In the genomic region with DNA sequence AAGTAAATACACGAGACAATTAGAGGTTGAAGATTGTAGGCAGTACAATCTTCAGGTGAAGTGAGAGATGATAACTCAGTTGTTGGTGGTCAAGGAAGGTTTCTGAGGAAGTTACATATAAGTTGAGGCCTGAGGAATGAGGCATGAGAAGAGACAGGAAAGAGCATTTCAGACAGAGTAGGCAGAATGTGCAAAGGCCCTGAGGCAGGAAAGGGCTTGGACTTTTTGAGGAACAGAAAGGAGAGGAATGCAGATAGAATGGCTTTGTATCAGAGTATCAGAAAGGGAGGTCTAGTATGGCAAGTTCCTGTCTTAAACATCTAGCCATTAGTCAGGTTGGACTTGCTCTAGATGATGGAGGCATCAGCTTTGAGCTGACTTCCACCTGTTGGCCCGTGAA, we compare ENCODE assay signal across 22 cellular contexts.
DNase-seq lines count a peak whose midpoint lies in the region; ATAC-seq, FAIRE-seq and TF ChIP-seq lines count a peak whose summit lies in the region.
"Had no signal": no experiment of that assay in that cellular context is flagged by ENCODE, and none has a peak within 500 bp of the region (broad histone marks: within the 10 kb centered on the region; RNA-seq: fewer than 3 reads in every experiment).

No MANE protein-coding gene starts in this region.

- H3K9ac ChIP-seq in H1 (replicated peaks in 1 of 4; ENCODE audit: extremely low read depth in 1 of 4, low read depth in 3 of 4, low read length in 3 of 4) (no peak overlapping the region), skeletal muscle tissue (ENCODE audit: low read depth in 1 of 3, low read length in 3 of 3) (no peak overlapping the region)
- H3K9ac ChIP-seq: BLaER1 had no signal

- H3K36me3 Mint-ChIP-seq in nephron progenitor cell (ENCODE audit: low read depth) (no peaks in the 10 kb centered on the region), progenitor cell of endocrine pancreas (ENCODE audit: insufficient read depth) (no peaks in the 10 kb centered on the region)
- H3K36me3 Mint-ChIP-seq: CD4-positive, CD25-positive, alpha-beta regulatory T cell; CD8-positive, alpha-beta T cell had no signal

- no peaks in the 10 kb centered on the region for H4K20me1 ChIP-seq in H1 (replicated peaks in 1 of 2; ENCODE audit: control insufficient read depth in 1 of 2, insufficient read depth in 2 of 2, low read length in 2 of 2)
- H4K20me1 ChIP-seq: BLaER1 had no signal

- H4K8ac ChIP-seq in H1 (ENCODE audit: extremely low read depth, insufficient read depth, low read length): no peak overlapping the region

- no peak for TF ChIP-seq EP300 in H1 (IDR thresholded peaks at IDR 0.05; ENCODE audit: borderline replicate concordance in 1 of 2, low read depth in 2 of 2, low read length in 2 of 2)

- no peak overlapping the region for H3K23ac ChIP-seq in H1 (ENCODE audit: insufficient read length)

- no peak overlapping the region for H2BK20ac ChIP-seq in H1 (ENCODE audit: low read length)

- H3K56ac ChIP-seq in H1 (replicated peaks; ENCODE audit: insufficient read length, low read depth, low read length): no peak overlapping the region

- WGBS in H1 (ENCODE audit: extremely low coverage in 1 of 2, insufficient coverage in 1 of 2, insufficient read length in 1 of 2, insufficient replicate concordance in 2 of 2, low coverage in 1 of 2, low lambda C conversion rate in 2 of 2, missing lambda C conversion rate in 1 of 2), 2 experiments: 92% methylated on average over 2 of the region's 2 CpGs; no CpG with 5 or more reads in 1 of the 2 experiments

- H3K23me2 ChIP-seq in H1 (ENCODE audit: low read depth, low read length): no peaks in the 10 kb centered on the region

- H3K9me3 Mint-ChIP-seq in nephron progenitor cell (no peaks in the 10 kb centered on the region), progenitor cell of endocrine pancreas (ENCODE audit: low read depth) (no peaks in the 10 kb centered on the region)
- H3K9me3 Mint-ChIP-seq: CD4-positive, CD25-positive, alpha-beta regulatory T cell; CD8-positive, alpha-beta T cell; H9 had no signal

- H3K27me3 ChIP-seq in H1 (replicated peaks in 1 of 4; ENCODE audit: control insufficient read depth in 3 of 4, extremely low read depth in 1 of 4, insufficient read depth in 3 of 4, low read length in 3 of 4): no peaks in the 10 kb centered on the region
- H3K27me3 ChIP-seq in skeletal muscle tissue (ENCODE audit: control insufficient read depth in 3 of 3, insufficient read depth in 3 of 3, low read length in 3 of 3): no peaks in the 10 kb centered on the region
- H3K27me3 ChIP-seq: BLaER1 had no signal

- H3K4ac ChIP-seq in H1 (replicated peaks; ENCODE audit: insufficient read length, low read depth, low read length): no peak overlapping the region

- CTCF ChIA-PET in HEK293 (lab: Yijun Ruan, JAX) (no interaction called here), H1 (lab: Charles Lee; ENCODE audit: partially characterized antibody) (interaction anchor here (1.1 to 2.0 kb wide), 3 partner anchors 10 to 39 kb away, joined by 3 to 5 read pairs (median 4); no protein-coding TSS in a partner anchor)

- peaks cover 3% of the 10 kb centered on the region for H3K27me3 Mint-ChIP-seq in nephron progenitor cell (ENCODE audit: low read depth, poor library complexity)
- H3K27me3 Mint-ChIP-seq in progenitor cell of endocrine pancreas: no peaks in the 10 kb centered on the region
- H3K27me3 Mint-ChIP-seq: B cell had no signal

- FAIRE-seq in H1 (lab: Jason Lieb, UNC): no peak
- FAIRE-seq: A204.1, G401.6, GM12892, GM19239 had no signal

- H3K18ac ChIP-seq in H1 (ENCODE audit: extremely low read depth, low read length): no peak overlapping the region

- H4K5ac ChIP-seq in H1 (ENCODE audit: insufficient read length, low read depth, low read length): no peak overlapping the region

- H3K4me3 ChIP-seq in HEK293 (ENCODE audit: low read depth, low read length): no peak overlapping the region
- H3K4me3 ChIP-seq in H1 (ENCODE audit: extremely low read depth in 1 of 4, insufficient read depth in 2 of 4, low read depth in 3 of 4, low read length in 4 of 4): no peak overlapping the region
- no peak overlapping the region for H3K4me3 ChIP-seq in skeletal muscle tissue (ENCODE audit: low read length in 3 of 3)
- H3K4me3 ChIP-seq: BLaER1 had no signal

- no peak for ATAC-seq in GM21737 (IDR thresholded peaks at IDR 0.05; ENCODE audit: unreplicated experiment)
- ATAC-seq: CD8-positive, alpha-beta T cell had no signal

- no peak overlapping the region for H3K14ac ChIP-seq in H1 (ENCODE audit: insufficient read length)

- peaks cover 79% of the 10 kb centered on the region for H3K4me1 Mint-ChIP-seq in nephron progenitor cell
- peaks cover 4% of the 10 kb centered on the region for H3K4me1 Mint-ChIP-seq in progenitor cell of endocrine pancreas (ENCODE audit: low read depth)
- H3K4me1 Mint-ChIP-seq: B cell had no signal

- H3K9me3 ChIP-seq in HEK293 (ENCODE audit: control insufficient read depth, insufficient read depth, low read depth, low read length) (no peaks in the 10 kb centered on the region), H1 (ENCODE audit: insufficient read depth in 2 of 2, low read depth in 1 of 2, low read length in 1 of 2) (no peaks in the 10 kb centered on the region), skeletal muscle tissue (ENCODE audit: control insufficient read depth in 3 of 3, low read length in 3 of 3) (no peaks in the 10 kb centered on the region)
- H3K9me3 ChIP-seq: BLaER1, Caco-2 had no signal

- H3K4me2 ChIP-seq in H1 (ENCODE audit: insufficient read depth in 1 of 2, low read depth in 2 of 2, low read length in 2 of 2): no peak overlapping the region
- H3K4me2 ChIP-seq: BLaER1 had no signal

- no peak overlapping the region for H2BK15ac ChIP-seq in H1 (ENCODE audit: low read length)

- TF ChIP-seq CTCF in HEK293 (tag by site-specific recombination; IDR thresholded peaks at IDR 0.05): no peak
- TF ChIP-seq CTCF in H1 (IDR thresholded peaks at IDR 0.05; ENCODE audit: control extremely low read depth in 1 of 3, insufficient read depth in 1 of 3, low read depth in 1 of 3, low read length in 3 of 3): no peak
- no peak for TF ChIP-seq CTCF in nephron progenitor cell (IDR thresholded peaks at IDR 0.05)
- no peak for TF ChIP-seq CTCF in progenitor cell of endocrine pancreas (IDR thresholded peaks at IDR 0.05; ENCODE audit: unreplicated experiment)

- TF ChIP-seq RAD21 in H1 (IDR thresholded peaks at IDR 0.05 in 1 of 2, conservative IDR thresholded peaks at IDR 0.05 in 1 of 2; ENCODE audit: low read depth in 2 of 2, low read length in 2 of 2): no peak

- no peak overlapping the region for H2BK120ac ChIP-seq in H1 (replicated peaks; ENCODE audit: low read depth, low read length)

- H4K91ac ChIP-seq in H1 (replicated peaks; ENCODE audit: insufficient read length, low read length): no peak overlapping the region

- H3K79me1 ChIP-seq in H1 (ENCODE audit: low read depth, low read length): no peaks in the 10 kb centered on the region

- no peaks in the 10 kb centered on the region for H3K79me2 ChIP-seq in H1 (ENCODE audit: control insufficient read depth in 1 of 2, insufficient read depth in 2 of 2, low read length in 2 of 2)

- H3K27ac Mint-ChIP-seq in nephron progenitor cell (peak overlapping the region; percentile 4), progenitor cell of endocrine pancreas (no peak overlapping the region)
- H3K27ac Mint-ChIP-seq: B cell; CD8-positive, alpha-beta T cell; H9 had no signal

- H3K4me1 ChIP-seq in HEK293 (ENCODE audit: control insufficient read depth, insufficient read depth, low read length) (peaks cover 9% of the 10 kb centered on the region), H1 (replicated peaks in 1 of 4; ENCODE audit: control insufficient read depth in 3 of 4, insufficient read depth in 4 of 4, low read length in 3 of 4) (peaks cover 2 to 7% (median 4%) of the 10 kb centered on the region in 4 experiments; a peak in 5 of 7 replicates), skeletal muscle tissue (ENCODE audit: control insufficient read depth in 3 of 3, insufficient read depth in 3 of 3, low read length in 3 of 3) (peaks cover 27 to 47% (median 43%) of the 10 kb centered on the region in 3 donors)
- H3K4me1 ChIP-seq: Caco-2 had no signal

- H3K4me3 Mint-ChIP-seq in nephron progenitor cell: no peak overlapping the region
- no peak overlapping the region for H3K4me3 Mint-ChIP-seq in progenitor cell of endocrine pancreas (ENCODE audit: low read depth)
- H3K4me3 Mint-ChIP-seq: B cell; CD4-positive, CD25-positive, alpha-beta regulatory T cell; CD8-positive, alpha-beta T cell; H9 had no signal

- no peak for TF ChIP-seq POLR2A in H1 (IDR thresholded peaks at IDR 0.05; ENCODE audit: control extremely low read depth in 1 of 2, low read depth in 2 of 2, low read length in 2 of 2)

- DNase-seq in H1 (ENCODE audit: low read depth in 1 of 2, low spot score in 2 of 2): no peak
- no peak for DNase-seq in nephron progenitor cell
- no peak for DNase-seq in anterior cingulate cortex (lab: John Stamatoyannopoulos, UW)
- no peak for DNase-seq in progenitor cell of endocrine pancreas (ENCODE audit: low spot score, unreplicated experiment)
- DNase-seq: CD4-positive, CD25-positive, alpha-beta regulatory T cell; CD8-positive, alpha-beta T cell; DMS153; DND-41; GOT3; H9 had no signal

- H3K27ac ChIP-seq in HEK293 (ENCODE audit: extremely low read depth, low read depth, low read length) (no peak overlapping the region), H1 (ENCODE audit: low read depth, low read length) (no peak overlapping the region), skeletal muscle tissue (ENCODE audit: low read depth, low read length) (peak overlapping the region; percentile 33)
- H3K27ac ChIP-seq: 22Rv1, BLaER1, C4-2B had no signal

- no peak overlapping the region for H2BK12ac ChIP-seq in H1 (ENCODE audit: low read depth, low read length)

- H2AFZ ChIP-seq in H1 (ENCODE audit: low read length): no peak overlapping the region

- H2AK5ac ChIP-seq in H1 (ENCODE audit: low read depth, low read length): no peak overlapping the region

- POLR2A ChIA-PET in HEK293 (lab: Yijun Ruan, JAX) (no interaction called here), H1 (lab: Charles Lee; ENCODE audit: partially characterized antibody) (no interaction called here)

- no peak overlapping the region for H2BK5ac ChIP-seq in H1 (ENCODE audit: low read depth, low read length)

- H3K36me3 ChIP-seq in HEK293 (ENCODE audit: control insufficient read depth in 2 of 2, insufficient read depth in 1 of 2, low read length in 2 of 2) (no peaks in the 10 kb centered on the region), H1 (ENCODE audit: control insufficient read depth in 2 of 4, insufficient read depth in 4 of 4, low read length in 3 of 4) (no peaks in the 10 kb centered on the region), skeletal muscle tissue (ENCODE audit: control insufficient read depth in 3 of 3, insufficient read depth in 3 of 3, low read length in 3 of 3) (no peaks in the 10 kb centered on the region)
- H3K36me3 ChIP-seq: BLaER1 had no signal

TF ChIP-seq in HEK293, 187 proteins besides CTCF, POLR2A, EP300 and RAD21 (continues in another document):
- TF ChIP-seq ZNF623 (tag by site-specific recombination; IDR thresholded peaks at IDR 0.05): peak; percentile 91
- TF ChIP-seq SCRT2 (tag by site-specific recombination; IDR thresholded peaks at IDR 0.05): peak; percentile 34; the same call in 1 of the 2 replicates

TF ChIP-seq in H1, 55 proteins besides CTCF, POLR2A, EP300 and RAD21 (continues in another document):
- TF ChIP-seq CHD2 (IDR thresholded peaks at IDR 0.05; ENCODE audit: low read length) (no peak), TCF12 (IDR thresholded peaks at IDR 0.05; ENCODE audit: low read depth, low read length) (no peak), SP2 (IDR thresholded peaks at IDR 0.05; ENCODE audit: low read length) (no peak)
